ENCODE assay signal across 8 cellular contexts in the genomic region with DNA sequence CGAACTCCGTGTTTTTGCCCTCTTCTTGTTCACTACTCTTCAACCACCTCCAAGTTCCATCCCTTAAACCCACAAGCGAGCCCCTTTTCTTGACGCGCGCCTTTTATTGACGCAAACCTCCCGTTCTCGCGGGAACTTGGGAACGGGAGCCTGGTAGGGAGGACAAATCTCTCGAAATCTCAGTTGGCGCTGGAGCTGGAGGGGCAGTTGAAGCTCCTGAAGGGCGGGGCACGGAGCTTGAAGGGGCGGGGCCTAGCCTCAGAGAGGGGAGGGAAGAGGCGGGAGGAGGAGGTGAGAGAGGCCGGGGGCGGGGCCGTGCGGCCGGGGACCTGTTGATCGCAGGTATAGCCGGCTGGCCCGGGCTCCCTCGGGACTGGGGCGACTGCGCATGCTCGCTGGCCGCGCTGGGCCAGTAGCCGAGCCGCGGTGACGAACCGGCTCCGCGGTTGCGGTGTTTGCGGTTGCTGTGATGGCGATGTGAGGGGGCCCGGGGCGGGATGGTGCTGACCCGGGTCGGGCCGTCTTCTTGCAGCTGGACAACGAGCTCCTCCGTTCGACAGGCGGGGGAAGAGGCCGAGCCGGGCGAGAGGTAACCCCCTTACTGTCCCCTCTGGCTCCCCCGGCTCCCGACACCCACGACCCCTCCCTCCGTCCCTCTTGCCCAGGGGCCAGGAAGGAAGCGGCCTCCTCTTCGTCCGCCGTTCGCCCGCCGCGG.
DNase-seq lines count a peak whose midpoint lies in the region; ATAC-seq and TF ChIP-seq lines count a peak whose summit lies in the region.

Gene FAM135A (plus strand): TSS at position 395 of the 715 bp plus-strand sequence. CDS start 14,835 bp downstream, outside the sequence.

- ATAC-seq in GM18502 (IDR thresholded peaks at IDR 0.05; ENCODE audit: poor library complexity, unreplicated experiment) = peak; percentile 90
- peak; percentile 79 for ATAC-seq in HG02943 (IDR thresholded peaks at IDR 0.05; ENCODE audit: low read depth, unreplicated experiment)

- DNase-seq in NCI-H187 treated with DMSO at 0.1 percent for 48 hours (lab: John Stamatoyannopoulos, UW) = peak; percentile 94
- DNase-seq in T1000 (lab: John Stamatoyannopoulos, UW) = peak; percentile 94
- peak; percentile 98 for DNase-seq in astrocyte of the spinal cord (ENCODE audit: low read depth, low spot score)
- peak; percentile 96 to 97 for DNase-seq in hippocampal formation (lab: John Stamatoyannopoulos, UW)
- peak; percentile 96 for DNase-seq in retina
- DNase-seq in RKO (ENCODE audit: low spot score) = no peak

- TF ChIP-seq CTCF in astrocyte of the spinal cord (IDR thresholded peaks at IDR 0.05; ENCODE audit: low read depth, low read length) = no peak

- peak within 1 kb of the TSS; percentile 90 for H3K4me3 ChIP-seq in astrocyte of the spinal cord (ENCODE audit: low read depth, low read length)

- in situ Hi-C loops in astrocyte of the spinal cord (cut with HindIII; ENCODE audit: low sequenced_read_pairs) = no loop called here
